ENCODE assay signal across 30 cellular contexts in genomic region chr2:164796999-164797398, GRCh38. TPM values are rescaled to one million over a fixed set of nuclear protein-coding genes. Genes with fewer than 3 reads are reported as not detected.
"Had no signal": no experiment of that assay in that cellular context is flagged by ENCODE, and none has a peak within 500 bp of the region (broad histone marks: within the 10 kb centered on the region; RNA-seq: fewer than 3 reads in every experiment).

No MANE protein-coding gene starts in this region.

- H3K4me1 ChIP-seq: SJCRH30 had no signal

- H3K4me3 ChIP-seq: adrenal gland, K562, SJCRH30, SK-N-MC had no signal

- H3K27ac ChIP-seq: adrenal gland, SJCRH30, SK-N-MC had no signal

- H3K27me3 ChIP-seq: adrenal gland, MG63, SJCRH30 had no signal

- H3K36me3 ChIP-seq: adrenal gland, MG63 had no signal

- DNase-seq: activated CD4-positive, alpha-beta T cell treated with anti-CD3 and anti-CD28 coated beads for 36 hours; activated CD4-positive, alpha-beta T cell treated with anti-CD3 and anti-CD28 coated beads, Interleukin-2, amount 10 ng/mL, durations not matched to agents 7 days and 5 days; activated CD4-positive, alpha-beta T cell treated with anti-CD3 and anti-CD28 coated beads, Interleukin-2, amount 50 U/mL, for 48 hours; activated CD8-positive, alpha-beta T cell treated with anti-CD3 and anti-CD28 coated beads, Interleukin-2, amount 10 ng/mL, durations not matched to agents 7 days and 5 days; activated gamma-delta T cell treated with Interleukin-2 at 50 U/mL for 16 hours; activated naive CD4-positive, alpha-beta T cell treated with anti-CD3 and anti-CD28 coated beads for 36 hours; activated T-cell treated with anti-CD3 and anti-CD28 coated beads for 4 hours; activated T-cell treated with anti-CD3 and anti-CD28 coated beads, Interleukin-2, amount 50 U/mL, for 4 hours; adrenal gland; caudate nucleus; cerebellar nuclear complex; MG63; NCI-H1048; NCI-H1105 treated with DMSO at 0.1 percent for 48 hours; NCI-H1436; NCI-H1694; NCI-H1930; NCI-H2081 treated with DMSO at 0.1 percent for 48 hours; NCI-H226; NCI-H446 treated with DMSO at 0.1 percent for 48 hours; NCI-H524; NK-92 treated with Interleukin-12 subunit alpha and Interleukin-12 subunit beta, amount 100 ng/mL, for 24 hours; SHP77; SJCRH30 had no signal

- ATAC-seq: activated CD4-positive, alpha-beta T cell treated with anti-CD3 and anti-CD28 coated beads for 36 hours; activated CD4-positive, CD25-positive, alpha-beta regulatory T cell treated with anti-CD3 and anti-CD28 coated beads, Interleukin-2, amount 50 U/mL, for 24 hours; activated CD8-positive, alpha-beta T cell treated with anti-CD3 and anti-CD28 coated beads, Interleukin-2, amount 10 ng/mL, durations not matched to agents 7 days and 5 days; activated naive CD4-positive, alpha-beta T cell treated with anti-CD3 and anti-CD28 coated beads, Interleukin-2, amount 50 U/mL, for 72 hours; activated T-cell treated with anti-CD3 and anti-CD28 coated beads, Interleukin-2, amount 50 U/mL, for 4 hours; K562; WTC11 had no signal

- H3K9me3 ChIP-seq: adrenal gland, MG63, SJCRH30 had no signal

RNA-seq across cellular contexts. Expression of gene COBLL1, which starts 44.6 kb away (rescaled TPM):
- total RNA-seq: activated CD4-positive, alpha-beta T cell treated with anti-CD3 and anti-CD28 coated beads for 36 hours; activated CD4-positive, alpha-beta T cell treated with anti-CD3 and anti-CD28 coated beads, Interleukin-2, amount 10 ng/mL, durations not matched to agents 7 days and 5 days; activated CD8-positive, alpha-beta T cell treated with anti-CD3 and anti-CD28 coated beads, Interleukin-2, amount 10 ng/mL, durations not matched to agents 7 days and 5 days; activated naive CD4-positive, alpha-beta T cell treated with anti-CD3 and anti-CD28 coated beads for 36 hours; activated T-helper 1 cell treated with anti-CD3 and anti-CD28 coated beads, Interleukin-12 subunit alpha, Interleukin-12 subunit beta, Interleukin-2, Interleukin-4 antibody, amounts not matched to agents 30 ng/mL and 10 ng/mL and 1 ng/mL, durations not matched to agents 14 hours and 24 hours and 36 hours had no signal
